Comparison of ENCODE assay signal across 8 cellular contexts in the genomic region with DNA sequence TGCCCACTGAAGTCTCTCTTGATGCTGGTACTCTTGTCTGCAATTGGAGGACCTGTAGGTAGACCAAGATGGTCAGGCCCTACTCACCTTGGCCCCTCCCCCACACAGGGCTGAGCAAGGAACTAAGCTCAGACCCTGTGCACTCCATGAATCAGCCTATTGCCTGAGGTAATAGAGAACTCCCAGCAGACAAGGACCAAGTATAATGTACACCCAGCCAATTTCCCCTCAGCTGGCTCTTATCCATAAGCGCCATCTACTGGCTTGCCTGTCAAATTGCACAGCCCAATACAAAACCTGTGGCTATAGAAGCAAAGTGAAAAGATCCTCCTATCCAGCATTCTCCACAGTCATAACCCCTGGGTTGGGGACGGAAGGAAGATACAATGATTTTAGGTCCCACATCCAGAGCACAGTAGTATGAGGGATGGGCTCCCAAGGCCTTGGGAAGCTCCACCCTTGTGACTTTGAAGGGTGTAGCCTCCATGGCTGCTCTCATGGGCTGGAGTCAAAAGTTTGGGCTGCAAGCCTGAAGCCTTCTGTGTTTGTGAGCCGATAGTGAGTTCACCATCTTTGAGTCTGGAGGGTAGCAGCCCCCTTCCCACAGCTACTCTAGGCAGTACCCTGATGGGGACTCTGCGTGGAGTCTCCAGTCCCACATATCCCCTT. TPM values are rescaled to one million over a fixed set of nuclear protein-coding genes. Genes with fewer than 3 reads are reported as not detected.
DNase-seq lines count a peak whose midpoint lies in the region; ATAC-seq and TF ChIP-seq lines count a peak whose summit lies in the region.

No MANE protein-coding gene starts in this region.

- no peak overlapping the region for H3K27ac Mint-ChIP-seq in CD8-positive, alpha-beta T cell

- ATAC-seq in CD8-positive, alpha-beta T cell = peak; percentile 90
- ATAC-seq in GM19023 (IDR thresholded peaks at IDR 0.05; ENCODE audit: unreplicated experiment) (peak; percentile 91), HG03066 (IDR thresholded peaks at IDR 0.05; ENCODE audit: low read depth, unreplicated experiment) (peak; percentile 92), mucosa of descending colon (peak; percentile 90)

- CTCF ChIA-PET in CD8-positive, alpha-beta T cell (lab: Charles Lee) = interaction anchor here (0.7 to 7.8 kb wide), 26 partner anchors 10 to 220 kb away, joined by 3 to 135 read pairs (median 4); no protein-coding TSS in a partner anchor

- H3K27ac ChIP-seq in CD8-positive, alpha-beta T cell (ENCODE audit: low read depth, low read length) = no peak overlapping the region
- no peak overlapping the region for H3K27ac ChIP-seq in WERI-Rb-1

- H3K27me3 Mint-ChIP-seq in CD8-positive, alpha-beta T cell (ENCODE audit: low read depth) = peaks cover 4% of the 10 kb centered on the region

- H3K27me3 ChIP-seq in CD8-positive, alpha-beta T cell (ENCODE audit: insufficient read depth, low read length) = no peaks in the 10 kb centered on the region
- peaks cover 22% of the 10 kb centered on the region for H3K27me3 ChIP-seq in WERI-Rb-1 (ENCODE audit: insufficient read depth, low read depth, severe bottlenecking)

- TF ChIP-seq CTCF in CD8-positive, alpha-beta T cell (IDR thresholded peaks at IDR 0.05) = peak; percentile 91
- TF ChIP-seq CTCF in WERI-Rb-1 (IDR thresholded peaks at IDR 0.05; ENCODE audit: low read depth, low read length) (peak; percentile 84), mucosa of descending colon (IDR thresholded peaks at IDR 0.05) (peak; percentile 61)

- peaks cover 3% of the 10 kb centered on the region for H3K4me1 Mint-ChIP-seq in CD8-positive, alpha-beta T cell (ENCODE audit: low read depth)

- H3K4me3 Mint-ChIP-seq in CD8-positive, alpha-beta T cell = no peak overlapping the region

- no peak overlapping the region for H3K4me3 ChIP-seq in CD8-positive, alpha-beta T cell (ENCODE audit: low read depth, low read length)
- H3K4me3 ChIP-seq in WERI-Rb-1 (ENCODE audit: low read depth, low read length) (no peak overlapping the region), mucosa of descending colon (no peak overlapping the region)

- H3K4me1 ChIP-seq in CD8-positive, alpha-beta T cell (ENCODE audit: insufficient read depth, low read length) = no peaks in the 10 kb centered on the region
- H3K4me1 ChIP-seq in mucosa of descending colon (ENCODE audit: low read depth) = no peaks in the 10 kb centered on the region

- POLR2A ChIA-PET in CD8-positive, alpha-beta T cell (lab: Charles Lee) = interaction anchor here (1.1 to 2.0 kb wide), 2 partner anchors 129 to 159 kb away, joined by 3 to 4 read pairs; no protein-coding TSS in a partner anchor

- intact Hi-C loops in CD8-positive, alpha-beta T cell (cut with DNase I, micrococcal nuclease) = loop anchor here (1.0 to 5.0 kb wide), 7 partner anchors 71 to 1441 kb away; no protein-coding TSS in a partner anchor
- intact Hi-C loops in mucosa of descending colon (cut with DNase I, micrococcal nuclease) = no loop called here

- H3K36me3 ChIP-seq in CD8-positive, alpha-beta T cell (ENCODE audit: insufficient read depth, low read length) = no peaks in the 10 kb centered on the region
- H3K36me3 ChIP-seq in WERI-Rb-1 (no peaks in the 10 kb centered on the region), mucosa of descending colon (ENCODE audit: low read depth) (no peaks in the 10 kb centered on the region)

- H3K36me3 Mint-ChIP-seq in CD8-positive, alpha-beta T cell = no peaks in the 10 kb centered on the region

- peaks cover 2% of the 10 kb centered on the region for H3K9me3 Mint-ChIP-seq in CD8-positive, alpha-beta T cell

- no peaks in the 10 kb centered on the region for H3K9me3 ChIP-seq in CD8-positive, alpha-beta T cell (ENCODE audit: low read length)
- H3K9me3 ChIP-seq in WERI-Rb-1 (ENCODE audit: severe bottlenecking) (no peaks in the 10 kb centered on the region), mucosa of descending colon (peaks cover 7% of the 10 kb centered on the region)

- peak in 6 of 7 experiments; percentile 13 to 65 (median 32) for DNase-seq in CD8-positive, alpha-beta T cell
- DNase-seq in NCI-H2081 treated with DMSO at 0.1 percent for 48 hours (lab: John Stamatoyannopoulos, UW) (peak; percentile 36), WERI-Rb-1 (peak; percentile 31), ecto neural progenitor cell (ENCODE audit: low spot score) (peak; percentile 48), mucosa of descending colon (peak in 2 of 3 donors; percentile 27 to 28), NCI-H2227 treated with DMSO at 0.1 percent for 48 hours (lab: John Stamatoyannopoulos, UW) (no peak)

RNA-seq across cellular contexts. Expression of gene GLYATL2, which starts 56.0 kb away (rescaled TPM):
- not detected for total RNA-seq in CD8-positive, alpha-beta T cell
- total RNA-seq in mucosa of descending colon = not detected

RNA-seq across cellular contexts. Expression of gene GLYAT, which starts 56.7 kb away (rescaled TPM):
- total RNA-seq in CD8-positive, alpha-beta T cell = not detected
- total RNA-seq in mucosa of descending colon = not detected

Comparison
In these comparisons a context has a peak if more than half of its experiments do, and no peak if none do; other contexts are left out.
1. intact Hi-C loops: an anchor here in CD8-positive, alpha-beta T cell (1.0 to 5.0 kb wide); none called in mucosa of descending colon.